Comparison of ENCODE assay signal across 8 cellular contexts in the genomic region with DNA sequence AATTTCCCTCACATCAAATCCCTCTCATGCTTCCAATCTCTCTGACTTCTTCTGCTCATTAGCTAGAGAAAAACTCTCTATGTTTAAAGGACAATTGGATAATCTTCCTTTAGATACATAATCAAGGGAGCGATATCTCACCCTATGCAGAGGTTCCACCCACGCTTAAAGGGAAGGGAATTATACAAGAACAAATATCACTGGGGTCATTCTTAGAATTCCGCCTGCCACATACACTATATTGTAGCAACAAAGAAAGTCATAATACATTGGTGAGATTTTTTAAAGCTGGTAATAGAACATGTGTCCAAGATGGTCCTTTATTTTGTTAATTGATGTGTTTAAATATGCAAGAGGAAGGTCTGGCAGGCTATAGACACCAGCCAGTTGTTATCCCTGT.
"Had no signal": no experiment of that assay in that cellular context is flagged by ENCODE, and none has a peak within 500 bp of the region (broad histone marks: within the 10 kb centered on the region; RNA-seq: fewer than 3 reads in every experiment).

No MANE protein-coding gene starts in this region.

- DNase-seq: GM23248, GOT3, H7, H9, HCEC 1CT, HFFc6 had no signal

- ATAC-seq: GM23338, HCT116 had no signal

- H3K4me3 ChIP-seq: GM23248, GM23338 had no signal
